25 cellular contexts compared by ENCODE assay signal in the genomic region with DNA sequence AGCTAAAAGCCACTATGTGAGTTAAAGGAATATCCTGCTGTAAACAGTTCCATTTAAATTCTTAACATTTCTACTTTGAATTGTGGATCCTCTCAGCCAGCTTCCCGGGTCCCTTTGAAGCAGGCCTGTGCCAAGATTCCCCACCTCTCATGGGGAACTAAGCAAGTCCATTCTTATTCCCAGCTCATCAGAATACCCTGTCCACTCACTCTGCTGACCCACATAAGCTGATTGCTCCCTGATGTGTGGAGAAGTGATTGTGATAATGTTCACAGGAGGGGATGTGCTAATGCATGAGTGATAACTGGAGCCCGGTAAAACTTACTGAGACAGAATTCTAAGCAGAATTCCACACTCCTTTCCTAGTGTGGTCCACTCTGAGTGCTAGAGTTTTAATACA.
DNase-seq lines count a peak whose midpoint lies in the region; ATAC-seq, FAIRE-seq and TF ChIP-seq lines count a peak whose summit lies in the region.
"Had no signal": no experiment of that assay in that cellular context is flagged by ENCODE, and none has a peak within 500 bp of the region (broad histone marks: within the 10 kb centered on the region; RNA-seq: fewer than 3 reads in every experiment).

No MANE protein-coding gene starts in this region.

- TF ChIP-seq CTCF in H9 (conservative IDR thresholded peaks at IDR 0.05) (no peak), neural progenitor cell (IDR thresholded peaks at IDR 0.05) (no peak)

- H3T11ph ChIP-seq in H9 (ENCODE audit: low read length) = no peak overlapping the region

- no peak overlapping the region for H3K14ac ChIP-seq in H9 (ENCODE audit: insufficient read depth, low read length)

- WGBS in H9 (ENCODE audit: extremely low coverage, insufficient read length, low lambda C conversion rate) = no CpG with 5 or more reads among the region's 2 CpGs

- H4K91ac ChIP-seq in H9 (ENCODE audit: insufficient read length, low read depth, low read length) = no peak overlapping the region

- H3K23ac ChIP-seq in H9 (ENCODE audit: insufficient read length, low read depth, low read length) = no peak overlapping the region

- H2AFZ ChIP-seq in H9 (ENCODE audit: low read length) (no peak overlapping the region), neural progenitor cell (replicated peaks) (peak overlapping the region; percentile 80)

- H3K18ac ChIP-seq in H9 (ENCODE audit: insufficient read length, low read depth, low read length) = no peak overlapping the region

- peaks cover 2% of the 10 kb centered on the region; the same call in 1 of the 2 replicates for H3K4me1 ChIP-seq in H9 (ENCODE audit: insufficient read depth, low read length)
- peaks cover 8% of the 10 kb centered on the region for H3K4me1 ChIP-seq in neural progenitor cell
- H3K4me1 ChIP-seq: BLaER1 treated with 17β-estradiol and CSF1 and Interleukin-3, amounts not matched to agents 10 nM and 100 nM; Caco-2; HAP-1 had no signal

- H2BK5ac ChIP-seq in H9 (ENCODE audit: insufficient read length, low read length) = no peak overlapping the region

- H3K9me3 Mint-ChIP-seq in H9 = peaks cover 11 to 12% of the 10 kb centered on the region in 2 experiments
- peaks cover 2% of the 10 kb centered on the region for H3K9me3 Mint-ChIP-seq in neural progenitor cell
- peaks cover 9% of the 10 kb centered on the region for H3K9me3 Mint-ChIP-seq in natural killer cell treated with Interleukin-12 subunit alpha and Interleukin-12 subunit beta and Interleukin-15 and Interleukin-18, amount 100 ng/mL, for 72 hours

- no peak overlapping the region for H3K4ac ChIP-seq in H9 (ENCODE audit: low read depth, low read length)

- no peaks in the 10 kb centered on the region for H3K36me3 ChIP-seq in neural progenitor cell
- H3K36me3 ChIP-seq: BLaER1 treated with 17β-estradiol and CSF1 and Interleukin-3, amounts not matched to agents 10 nM and 100 nM; HAP-1 had no signal

- H2BK120ac ChIP-seq in H9 (ENCODE audit: low read depth, low read length, poor library complexity, severe bottlenecking) = no peak overlapping the region

- no peak overlapping the region for H2BK15ac ChIP-seq in H9 (ENCODE audit: low read depth, low read length)

- H3K9ac ChIP-seq in H9 (ENCODE audit: extremely low read depth, insufficient read length, low read length) (no peak overlapping the region), neural progenitor cell (no peak overlapping the region)
- H3K9ac ChIP-seq: BLaER1 treated with 17β-estradiol and CSF1 and Interleukin-3, amounts not matched to agents 10 nM and 100 nM; KMS-11 had no signal

- no peak overlapping the region for H3K56ac ChIP-seq in H9 (ENCODE audit: insufficient read length, low read depth, low read length)

- FAIRE-seq in frontal cortex (lab: Jason Lieb, UNC) = no peak
- FAIRE-seq: G401.6, GM18507 had no signal

- no peak overlapping the region for H2AK5ac ChIP-seq in H9 (ENCODE audit: insufficient read length, low read length)

- H4K5ac ChIP-seq in H9 (ENCODE audit: insufficient read length, low read depth, low read length) = no peak overlapping the region

- no peaks in the 10 kb centered on the region for H3K9me3 ChIP-seq in H9 (ENCODE audit: control insufficient read depth, low read depth, low read length)
- H3K9me3 ChIP-seq in neural progenitor cell (ENCODE audit: low read depth) = no peaks in the 10 kb centered on the region
- H3K9me3 ChIP-seq: Caco-2, HAP-1 had no signal

- H3K27me3 ChIP-seq in H9 (ENCODE audit: insufficient read depth, low read length) (no peaks in the 10 kb centered on the region), neural progenitor cell (no peaks in the 10 kb centered on the region)
- H3K27me3 ChIP-seq: BLaER1 treated with 17β-estradiol and CSF1 and Interleukin-3, amounts not matched to agents 10 nM and 100 nM had no signal

- H3K4me1 Mint-ChIP-seq in H9 (peaks cover 6 to 8% of the 10 kb centered on the region in 2 experiments), neural progenitor cell (peaks cover 15% of the 10 kb centered on the region)
- H3K4me1 Mint-ChIP-seq in natural killer cell treated with Interleukin-12 subunit alpha and Interleukin-12 subunit beta and Interleukin-15 and Interleukin-18, amount 100 ng/mL, for 72 hours (ENCODE audit: low read depth in 2 of 2) = no peaks in the 10 kb centered on the region
- H3K4me1 Mint-ChIP-seq: CD4-positive, alpha-beta memory T cell had no signal

- no peaks in the 10 kb centered on the region for H3K79me2 ChIP-seq in H9 (ENCODE audit: insufficient read depth, low read length)
- no peaks in the 10 kb centered on the region for H3K79me2 ChIP-seq in neural progenitor cell (ENCODE audit: low read depth)

- H3K4me3 Mint-ChIP-seq in H9 = no peak overlapping the region
- H3K4me3 Mint-ChIP-seq in neural progenitor cell = no peak overlapping the region
- no peak overlapping the region for H3K4me3 Mint-ChIP-seq in natural killer cell treated with Interleukin-12 subunit alpha and Interleukin-12 subunit beta and Interleukin-15 and Interleukin-18, amount 100 ng/mL, for 72 hours
- H3K4me3 Mint-ChIP-seq: CD4-positive, alpha-beta memory T cell had no signal

- H3K27ac ChIP-seq in H9 (ENCODE audit: insufficient read length, low read depth, low read length) = no peak overlapping the region
- peak overlapping the region; percentile 38 for H3K27ac ChIP-seq in neural progenitor cell
- no peak overlapping the region for H3K27ac ChIP-seq in substantia nigra (ENCODE audit: low read depth, low read length, poor library complexity, severe bottlenecking)
- H3K27ac ChIP-seq: BLaER1 treated with 17β-estradiol and CSF1 and Interleukin-3, amounts not matched to agents 10 nM and 100 nM; KMS-11 had no signal

- H3K27ac Mint-ChIP-seq in H9 (peak overlapping the region in 1 of 3 experiments; percentile 82; a peak in 1 of 7 replicates), neural progenitor cell (no peak overlapping the region)
- no peak overlapping the region for H3K27ac Mint-ChIP-seq in natural killer cell treated with Interleukin-12 subunit alpha and Interleukin-12 subunit beta and Interleukin-15 and Interleukin-18, amount 100 ng/mL, for 72 hours
- H3K27ac Mint-ChIP-seq: CD4-positive, alpha-beta memory T cell had no signal

- no peak for ATAC-seq in SK-N-SH treated with all-trans-retinoic acid at 6 μM for 48 hours
- no peak for ATAC-seq in natural killer cell treated with Interleukin-12 subunit alpha and Interleukin-12 subunit beta and Interleukin-15 and Interleukin-18, amount 100 ng/mL, for 72 hours
- ATAC-seq: PC-3 had no signal

- H4K20me1 ChIP-seq in H9 (ENCODE audit: control insufficient read depth, insufficient read depth, insufficient read length) (no peaks in the 10 kb centered on the region), neural progenitor cell (ENCODE audit: low read depth) (no peaks in the 10 kb centered on the region)
- H4K20me1 ChIP-seq: BLaER1 treated with 17β-estradiol and CSF1 and Interleukin-3, amounts not matched to agents 10 nM and 100 nM had no signal

- H3K36me3 Mint-ChIP-seq in H9 (ENCODE audit: insufficient read depth in 1 of 3, low read depth in 3 of 3) (peaks cover 4 to 14% (median 7%) of the 10 kb centered on the region in 3 experiments), neural progenitor cell (no peaks in the 10 kb centered on the region)
- no peaks in the 10 kb centered on the region for H3K36me3 Mint-ChIP-seq in natural killer cell treated with Interleukin-12 subunit alpha and Interleukin-12 subunit beta and Interleukin-15 and Interleukin-18, amount 100 ng/mL, for 72 hours
- H3K36me3 Mint-ChIP-seq: CD4-positive, alpha-beta memory T cell had no signal

- peak; percentile 33 for DNase-seq in H9
- DNase-seq in iPS DF 19.7 (ENCODE audit: low read depth, low spot score) = peak; percentile 17
- DNase-seq in neural progenitor cell (ENCODE audit: low spot score) = peak; percentile 48
- no peak for DNase-seq in natural killer cell treated with Interleukin-12 subunit alpha and Interleukin-12 subunit beta and Interleukin-15 and Interleukin-18, amount 100 ng/mL, for 72 hours (ENCODE audit: low spot score)
- DNase-seq in frontal cortex (ENCODE audit: low spot score in 2 of 2) = no peak
- no peak for DNase-seq in substantia nigra (lab: John Stamatoyannopoulos, UW)
- DNase-seq: ACHN; Caco-2; CD4-positive, alpha-beta memory T cell; DMS 273 treated with DMSO at 0.1 percent for 48 hours; DND-41; IMR-90; NCI-H1105; NCI-H2029 treated with DMSO at 0.1 percent for 48 hours; NCI-H2171 treated with DMSO at 0.1 percent for 48 hours; NCI-H524 treated with DMSO at 0.1 percent for 48 hours; PC-3; Right ventricle myocardium superior; SW 1271 had no signal

- no peaks in the 10 kb centered on the region for H3K23me2 ChIP-seq in H9 (ENCODE audit: insufficient read length, low read depth, low read length, poor library complexity, severe bottlenecking)

- H3K79me1 ChIP-seq in H9 (ENCODE audit: insufficient read depth, low read depth, low read length, poor library complexity, severe bottlenecking) = no peaks in the 10 kb centered on the region

- H3K4me2 ChIP-seq in H9 (ENCODE audit: insufficient read depth, insufficient read length, low read length) = no peak overlapping the region
- peak overlapping the region; percentile 12 for H3K4me2 ChIP-seq in neural progenitor cell
- H3K4me2 ChIP-seq: BLaER1 treated with 17β-estradiol and CSF1 and Interleukin-3, amounts not matched to agents 10 nM and 100 nM; KMS-11 had no signal

- H3K27me3 Mint-ChIP-seq in H9 (ENCODE audit: low read depth) (no peaks in the 10 kb centered on the region; the same call in 1 of the 2 replicates), neural progenitor cell (ENCODE audit: insufficient read depth, low read depth) (no peaks in the 10 kb centered on the region)
- H3K27me3 Mint-ChIP-seq in natural killer cell treated with Interleukin-12 subunit alpha and Interleukin-12 subunit beta and Interleukin-15 and Interleukin-18, amount 100 ng/mL, for 72 hours = no peaks in the 10 kb centered on the region
- H3K27me3 Mint-ChIP-seq: CD4-positive, alpha-beta memory T cell had no signal

- H3F3A ChIP-seq in neural progenitor cell (ENCODE audit: low read depth) = no peaks in the 10 kb centered on the region

- no peak overlapping the region for H4K8ac ChIP-seq in H9 (replicated peaks; ENCODE audit: insufficient read length, low read depth, low read length)

- no peak overlapping the region for H2BK12ac ChIP-seq in H9 (ENCODE audit: insufficient read length, low read depth, low read length)

- no peak overlapping the region for H2BK20ac ChIP-seq in H9 (ENCODE audit: low read depth, low read length, poor library complexity, severe bottlenecking)

- no peak overlapping the region for H3K4me3 ChIP-seq in neural progenitor cell
- H3K4me3 ChIP-seq: BLaER1 treated with 17β-estradiol and CSF1 and Interleukin-3, amounts not matched to agents 10 nM and 100 nM; HAP-1 had no signal

TF ChIP-seq in SK-N-SH treated with all-trans-retinoic acid at 6 μM for 48 hours, 23 proteins besides CTCF, POLR2A, EP300 and RAD21:
- TF ChIP-seq CSDC2 (CRISPR knock-in tag; IDR thresholded peaks at IDR 0.05) (no peak), ISL1 (CRISPR knock-in tag; IDR thresholded peaks at IDR 0.05) (peak; percentile 54; the same call in 1 of the 2 replicates)

Comparison
In these comparisons a context has a peak if more than half of its experiments do, and no peak if none do; other contexts are left out.
1. DNase-seq: peak in H9 (single experiment), iPS DF 19.7 (single experiment) and neural progenitor cell (single experiment); none in natural killer cell treated with Interleukin-12 subunit alpha and Interleukin-12 subunit beta and Interleukin-15 and Interleukin-18, amount 100 ng/mL, for 72 hours (single experiment), frontal cortex (0 of 2) and substantia nigra (0 of 49).